28 cellular contexts compared by ENCODE assay signal in genomic region chr2:232493701-232494426, GRCh38. TPM values are rescaled to one million over a fixed set of nuclear protein-coding genes. Genes with fewer than 3 reads are reported as not detected.
"Had no signal": no experiment of that assay in that cellular context is flagged by ENCODE, and none has a peak within 500 bp of the region (broad histone marks: within the 10 kb centered on the region; RNA-seq: fewer than 3 reads in every experiment).

No MANE protein-coding gene starts in this region.

- H3K27ac Mint-ChIP-seq: activated B cell treated with CpG ODN at 0.5 μM for 24 hours; activated CD4-positive, alpha-beta T cell treated with anti-CD3 and anti-CD28 coated beads for 36 hours; activated naive CD4-positive, alpha-beta T cell treated with anti-CD3 and anti-CD28 coated beads for 36 hours; activated naive CD8-positive, alpha-beta T cell treated with anti-CD3 and anti-CD28 coated beads, Interleukin-2, amount 10 ng/mL, durations not matched to agents 7 days and 5 days; naive thymus-derived CD4-positive, alpha-beta T cell; T-helper 17 cell had no signal

- H3K4me3 ChIP-seq: cardiac muscle cell, esophagus muscularis mucosa, lung, psoas muscle, right lobe of liver, skin epidermis, tibial artery had no signal

- H3K27me3 ChIP-seq: right lobe of liver had no signal

- H3K9me3 Mint-ChIP-seq: activated B cell treated with CpG ODN at 0.5 μM for 24 hours; activated naive CD4-positive, alpha-beta T cell treated with anti-CD3 and anti-CD28 coated beads for 36 hours; activated naive CD8-positive, alpha-beta T cell treated with anti-CD3 and anti-CD28 coated beads, Interleukin-2, amount 10 ng/mL, durations not matched to agents 7 days and 5 days; naive thymus-derived CD4-positive, alpha-beta T cell; stimulated activated effector memory CD8-positive, alpha-beta T cell treated with anti-CD3 and anti-CD28 coated beads, Interleukin-12 subunit alpha, Interleukin-12 subunit beta, amount 100 ng/mL, for 72 hours; stimulated activated naive CD8-positive, alpha-beta T cell treated with anti-CD3 and anti-CD28 coated beads, Interleukin-15, amount 100 ng/mL, for 72 hours had no signal

- H3K4me1 ChIP-seq: esophagus muscularis mucosa, psoas muscle, right lobe of liver, tibial artery had no signal

- ATAC-seq: activated CD4-positive, alpha-beta T cell treated with anti-CD3 and anti-CD28 coated beads for 36 hours; naive thymus-derived CD4-positive, alpha-beta T cell; psoas muscle; right lobe of liver; stimulated activated effector memory CD8-positive, alpha-beta T cell treated with anti-CD3 and anti-CD28 coated beads, Interleukin-12 subunit alpha, Interleukin-12 subunit beta, amount 100 ng/mL, for 72 hours; stimulated activated naive CD8-positive, alpha-beta T cell treated with anti-CD3 and anti-CD28 coated beads, Interleukin-15, amount 100 ng/mL, for 72 hours; T-helper 17 cell had no signal

- H3K9me3 ChIP-seq: esophagus muscularis mucosa, psoas muscle, right lobe of liver, tibial artery had no signal

- H3K4me1 Mint-ChIP-seq: activated B cell treated with CpG ODN at 0.5 μM for 24 hours; activated CD4-positive, alpha-beta T cell treated with anti-CD3 and anti-CD28 coated beads for 36 hours; activated naive CD8-positive, alpha-beta T cell treated with anti-CD3 and anti-CD28 coated beads, Interleukin-2, amount 10 ng/mL, durations not matched to agents 7 days and 5 days; stimulated activated effector memory CD8-positive, alpha-beta T cell treated with anti-CD3 and anti-CD28 coated beads, Interleukin-12 subunit alpha, Interleukin-12 subunit beta, amount 100 ng/mL, for 72 hours; stimulated activated naive CD8-positive, alpha-beta T cell treated with anti-CD3 and anti-CD28 coated beads, Interleukin-15, amount 100 ng/mL, for 72 hours had no signal

- H3K4me3 Mint-ChIP-seq: activated B cell treated with CpG ODN at 0.5 μM for 24 hours; activated CD4-positive, alpha-beta T cell treated with anti-CD3 and anti-CD28 coated beads for 36 hours; activated naive CD4-positive, alpha-beta T cell treated with anti-CD3 and anti-CD28 coated beads for 36 hours; activated naive CD8-positive, alpha-beta T cell treated with anti-CD3 and anti-CD28 coated beads, Interleukin-2, amount 10 ng/mL, durations not matched to agents 7 days and 5 days; naive thymus-derived CD4-positive, alpha-beta T cell; neural crest cell; stimulated activated effector memory CD8-positive, alpha-beta T cell treated with anti-CD3 and anti-CD28 coated beads, Interleukin-12 subunit alpha, Interleukin-12 subunit beta, amount 100 ng/mL, for 72 hours; stimulated activated naive CD8-positive, alpha-beta T cell treated with anti-CD3 and anti-CD28 coated beads, Interleukin-15, amount 100 ng/mL, for 72 hours; T-helper 17 cell had no signal

- H3K27ac ChIP-seq: cardiac muscle cell, esophagus muscularis mucosa, psoas muscle, right lobe of liver, skin epidermis, tibial artery had no signal

- DNase-seq: activated B cell treated with CpG ODN at 0.5 μM for 24 hours; activated CD4-positive, alpha-beta T cell treated with anti-CD3 and anti-CD28 coated beads for 36 hours; activated CD4-positive, alpha-beta T cell treated with anti-CD3 and anti-CD28 coated beads, Interleukin-2, amount 50 U/mL, for 48 hours; activated naive CD4-positive, alpha-beta T cell treated with anti-CD3 and anti-CD28 coated beads for 36 hours; activated naive CD8-positive, alpha-beta T cell treated with anti-CD3 and anti-CD28 coated beads, Interleukin-2, amount 10 ng/mL, durations not matched to agents 7 days and 5 days; activated T-cell treated with anti-CD3 and anti-CD28 coated beads, Interleukin-2, amount 50 U/mL, for 48 hours; dermis blood vessel endothelial cell; effector memory CD4-positive, alpha-beta T cell; glutamatergic neuron; hippocampal formation; stimulated activated CD4-positive, alpha-beta T cell treated with anti-CD3 and anti-CD28 coated beads, Interleukin-2, amount 100 ng/mL, for 24 hours; stimulated activated naive CD8-positive, alpha-beta T cell treated with anti-CD3 and anti-CD28 coated beads, Interleukin-15, amount 100 ng/mL, for 72 hours; SW 1271; T-helper 17 cell; tibial artery had no signal

- H3K36me3 Mint-ChIP-seq: activated naive CD8-positive, alpha-beta T cell treated with anti-CD3 and anti-CD28 coated beads, Interleukin-2, amount 10 ng/mL, durations not matched to agents 7 days and 5 days; naive thymus-derived CD4-positive, alpha-beta T cell; stimulated activated effector memory CD8-positive, alpha-beta T cell treated with anti-CD3 and anti-CD28 coated beads, Interleukin-12 subunit alpha, Interleukin-12 subunit beta, amount 100 ng/mL, for 72 hours had no signal

- H3K36me3 ChIP-seq: cardiac muscle cell, esophagus muscularis mucosa, right lobe of liver, tibial artery had no signal

RNA-seq across cellular contexts. Expression of gene ECEL1, which starts 6.2 kb away (rescaled TPM):
- total RNA-seq: activated B cell treated with CpG ODN at 0.5 μM for 24 hours; activated naive CD8-positive, alpha-beta T cell treated with anti-CD3 and anti-CD28 coated beads, Interleukin-2, amount 10 ng/mL, durations not matched to agents 7 days and 5 days; dermis blood vessel endothelial cell; naive thymus-derived CD4-positive, alpha-beta T cell; T-helper 17 cell had no signal
- polyA plus RNA-seq: naive thymus-derived CD4-positive, alpha-beta T cell had no signal

RNA-seq across cellular contexts. Expression of gene PRSS56, which starts 26.3 kb away (rescaled TPM):
- total RNA-seq: activated B cell treated with CpG ODN at 0.5 μM for 24 hours; activated CD4-positive, alpha-beta T cell treated with anti-CD3 and anti-CD28 coated beads for 36 hours; activated CD8-positive, alpha-beta memory T cell treated with anti-CD3 and anti-CD28 coated beads for 36 hours; activated naive CD4-positive, alpha-beta T cell treated with anti-CD3 and anti-CD28 coated beads for 36 hours; activated naive CD8-positive, alpha-beta T cell treated with anti-CD3 and anti-CD28 coated beads, Interleukin-2, amount 10 ng/mL, durations not matched to agents 7 days and 5 days; cardiac muscle cell; dermis blood vessel endothelial cell; esophagus muscularis mucosa; lung; naive thymus-derived CD4-positive, alpha-beta T cell; osteocyte; T-helper 17 cell; ureter had no signal
- polyA plus RNA-seq: cardiac muscle cell; lung; naive thymus-derived CD4-positive, alpha-beta T cell had no signal

RNA-seq across cellular contexts. Expression of gene CHRND, which starts 32.1 kb away (rescaled TPM):
- total RNA-seq: activated B cell treated with CpG ODN at 0.5 μM for 24 hours; activated CD4-positive, alpha-beta T cell treated with anti-CD3 and anti-CD28 coated beads for 36 hours; activated CD8-positive, alpha-beta memory T cell treated with anti-CD3 and anti-CD28 coated beads for 36 hours; activated naive CD4-positive, alpha-beta T cell treated with anti-CD3 and anti-CD28 coated beads for 36 hours; activated naive CD8-positive, alpha-beta T cell treated with anti-CD3 and anti-CD28 coated beads, Interleukin-2, amount 10 ng/mL, durations not matched to agents 7 days and 5 days; dermis blood vessel endothelial cell; esophagus muscularis mucosa; frontal cortex; lung; naive thymus-derived CD4-positive, alpha-beta T cell; osteocyte; right lobe of liver; T-helper 17 cell; ureter had no signal
- polyA plus RNA-seq: lung had no signal

RNA-seq across cellular contexts. Expression of gene ALPI, which starts 37.9 kb away (rescaled TPM):
- total RNA-seq: activated B cell treated with CpG ODN at 0.5 μM for 24 hours; activated CD4-positive, alpha-beta T cell treated with anti-CD3 and anti-CD28 coated beads for 36 hours; activated CD8-positive, alpha-beta memory T cell treated with anti-CD3 and anti-CD28 coated beads for 36 hours; activated naive CD4-positive, alpha-beta T cell treated with anti-CD3 and anti-CD28 coated beads for 36 hours; activated naive CD8-positive, alpha-beta T cell treated with anti-CD3 and anti-CD28 coated beads, Interleukin-2, amount 10 ng/mL, durations not matched to agents 7 days and 5 days; cardiac muscle cell; dermis blood vessel endothelial cell; frontal cortex; lung; naive thymus-derived CD4-positive, alpha-beta T cell; neural crest cell; osteocyte; psoas muscle; T-helper 17 cell; ureter had no signal
- polyA plus RNA-seq: cardiac muscle cell; lung; naive thymus-derived CD4-positive, alpha-beta T cell had no signal

RNA-seq across cellular contexts. Expression of gene CHRNG, which starts 45.6 kb away (rescaled TPM):
- total RNA-seq: activated B cell treated with CpG ODN at 0.5 μM for 24 hours; activated CD4-positive, alpha-beta T cell treated with anti-CD3 and anti-CD28 coated beads for 36 hours; activated CD8-positive, alpha-beta memory T cell treated with anti-CD3 and anti-CD28 coated beads for 36 hours; activated naive CD4-positive, alpha-beta T cell treated with anti-CD3 and anti-CD28 coated beads for 36 hours; activated naive CD8-positive, alpha-beta T cell treated with anti-CD3 and anti-CD28 coated beads, Interleukin-2, amount 10 ng/mL, durations not matched to agents 7 days and 5 days; cardiac muscle cell; dermis blood vessel endothelial cell; esophagus muscularis mucosa; frontal cortex; lung; naive thymus-derived CD4-positive, alpha-beta T cell; neural crest cell; osteocyte; right lobe of liver; T-helper 17 cell; ureter had no signal
- polyA plus RNA-seq: lung had no signal
